9 cellular contexts compared by ENCODE assay signal in the genomic region with DNA sequence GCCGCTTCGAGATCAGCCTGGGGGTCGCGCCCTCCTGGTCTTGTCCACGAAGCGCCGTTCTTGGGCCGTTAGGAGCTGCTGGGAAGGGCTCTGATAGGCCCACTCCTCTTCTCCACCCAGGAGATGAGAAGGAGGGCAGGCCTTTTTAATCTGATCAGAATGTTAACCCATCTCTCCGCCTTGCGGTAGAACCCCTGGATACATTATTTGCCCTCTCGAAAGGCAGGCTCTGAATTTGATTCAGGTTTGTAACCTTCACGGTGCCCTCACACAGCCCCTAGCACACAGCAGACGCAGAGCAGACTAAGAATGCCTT. TPM values are rescaled to one million over a fixed set of nuclear protein-coding genes. Genes with fewer than 3 reads are reported as not detected.
DNase-seq lines count a peak whose midpoint lies in the region; ATAC-seq and TF ChIP-seq lines count a peak whose summit lies in the region.
"Had no signal": no experiment of that assay in that cellular context is flagged by ENCODE, and none has a peak within 500 bp of the region (broad histone marks: within the 10 kb centered on the region; RNA-seq: fewer than 3 reads in every experiment).

TSS of gene CCDC83 (plus strand) at position 43 of the 316 bp plus-strand sequence. CDS start 9,741 bp downstream, outside the sequence.

- H4K20me1 ChIP-seq in PC-9 (ENCODE audit: insufficient read depth) (no peaks in the 10 kb centered on the region), neural cell (ENCODE audit: insufficient read depth) (no peaks in the 10 kb centered on the region)

- no peak for ATAC-seq in HG03039 (IDR thresholded peaks at IDR 0.05; ENCODE audit: unreplicated experiment)

- no peaks in the 10 kb centered on the region for H3K36me3 Mint-ChIP-seq in CD14-positive monocyte
- peaks cover 8% of the 10 kb centered on the region for H3K36me3 Mint-ChIP-seq in endothelial cell (ENCODE audit: low read depth, unreplicated experiment)

- peaks cover 7% of the 10 kb centered on the region for H3K4me1 Mint-ChIP-seq in CD14-positive monocyte
- peaks cover 12% of the 10 kb centered on the region for H3K4me1 Mint-ChIP-seq in endothelial cell (ENCODE audit: unreplicated experiment)

- H3K27ac Mint-ChIP-seq in CD14-positive monocyte (peak within 1 kb of the TSS; percentile 77 to 93 (median 87)), endothelial cell (ENCODE audit: unreplicated experiment) (peak within 1 kb of the TSS; percentile 82)

- H3F3A ChIP-seq in PC-9 (ENCODE audit: insufficient read depth, low read depth): no peaks in the 10 kb centered on the region; the same call in 1 of the 2 replicates
- no peaks in the 10 kb centered on the region for H3F3A ChIP-seq in neural cell (ENCODE audit: insufficient read depth, low read length, poor library complexity, severe bottlenecking)

- H2AFZ ChIP-seq in PC-9 (peak within 1 kb of the TSS; percentile 99), neural cell (ENCODE audit: low read depth, low read length) (peak within 1 kb of the TSS; percentile 61)

- H3K27ac ChIP-seq in PC-9: peak within 1 kb of the TSS; percentile 48
- H3K27ac ChIP-seq in neural cell (ENCODE audit: low read length): no peak within 1 kb of the TSS

- H3K9me3 Mint-ChIP-seq in CD14-positive monocyte (peaks cover 0 to 5% (median under 1%) of the 10 kb centered on the region in 7 donors), endothelial cell (ENCODE audit: unreplicated experiment) (no peaks in the 10 kb centered on the region)

- POLR2A ChIA-PET in PC-9 (lab: Charles Lee; ENCODE audit: unreplicated experiment): no interaction called here

- peaks cover 0 to 3% (median 0%) of the 10 kb centered on the region in 3 donors for H3K27me3 Mint-ChIP-seq in CD14-positive monocyte (ENCODE audit: low read depth in 3 of 3)
- H3K27me3 Mint-ChIP-seq in endothelial cell (ENCODE audit: unreplicated experiment): peaks cover 3% of the 10 kb centered on the region

- TF ChIP-seq EP300 in neural cell (conservative IDR thresholded peaks at IDR 0.05; ENCODE audit: poor library complexity, severe bottlenecking): no peak

- intact Hi-C loops in CD14-positive monocyte (cut with micrococcal nuclease) (loop anchor here (10.0 kb wide), 4 partner anchors 120 to 440 kb away; partner anchors contain the start of gene EED (in 1 of the 2)), PC-9 (cut with micrococcal nuclease; ENCODE audit: unreplicated experiment) (loop anchor here (1.0 to 10.0 kb wide), 5 partner anchors 86 to 960 kb away; no protein-coding TSS in a partner anchor)

- H3K27me3 ChIP-seq in PC-9 (ENCODE audit: insufficient read depth, low read depth) (no peaks in the 10 kb centered on the region), neural cell (ENCODE audit: insufficient read depth, low read depth, low read length) (no peaks in the 10 kb centered on the region)

- no peak for TF ChIP-seq CTCF in CD14-positive monocyte (IDR thresholded peaks at IDR 0.05)
- no peak for TF ChIP-seq CTCF in PC-9 (conservative IDR thresholded peaks at IDR 0.05)
- no peak for TF ChIP-seq CTCF in endothelial cell (IDR thresholded peaks at IDR 0.05; ENCODE audit: unreplicated experiment)
- TF ChIP-seq CTCF in neural cell (IDR thresholded peaks at IDR 0.05; ENCODE audit: poor library complexity, severe bottlenecking): no peak

- peak within 1 kb of the TSS; percentile 91 for H3K4me2 ChIP-seq in PC-9
- peak within 1 kb of the TSS; percentile 41 for H3K4me2 ChIP-seq in neural cell (ENCODE audit: low read length)

- H3K4me1 ChIP-seq in PC-9 (replicated peaks; ENCODE audit: insufficient read depth): peaks cover 8% of the 10 kb centered on the region

- H3K9me2 ChIP-seq in PC-9 (ENCODE audit: insufficient read depth) (no peaks in the 10 kb centered on the region), neural cell (ENCODE audit: insufficient read depth, low read length) (no peaks in the 10 kb centered on the region)

- peaks cover 4% of the 10 kb centered on the region; the same call in 1 of the 2 replicates for H3K9me3 ChIP-seq in PC-9 (ENCODE audit: insufficient read depth, low read depth)
- no peaks in the 10 kb centered on the region for H3K9me3 ChIP-seq in neural cell (ENCODE audit: low read length)

- TF ChIP-seq RAD21 in neural cell (conservative IDR thresholded peaks at IDR 0.05): no peak

- no TSS peak for BruUV-seq in PC-9 (replicated peaks; lab: Mats Ljungman, UMichigan)

- H3K4me3 ChIP-seq in PC-9 (peak within 1 kb of the TSS; percentile 65), neural cell (ENCODE audit: low read length) (peak within 1 kb of the TSS; percentile 69)

- H3K79me2 ChIP-seq in PC-9 (ENCODE audit: low read depth) (no peaks in the 10 kb centered on the region), neural cell (replicated peaks; ENCODE audit: insufficient read depth, low read length) (no peaks in the 10 kb centered on the region)

- peak within 1 kb of the TSS; percentile 39 for H3K9ac ChIP-seq in neural cell (ENCODE audit: low read length)

- DNase-seq in CD14-positive monocyte (ENCODE audit: low spot score) (no peak), PC-9 (no peak), endothelial cell (ENCODE audit: low spot score) (no peak), NCI-H1092 treated with DMSO at 0.1 percent for 48 hours (lab: John Stamatoyannopoulos, UW) (no peak), NCI-H187 (lab: John Stamatoyannopoulos, UW) (no peak), NCI-H1417 treated with DMSO at 0.1 percent for 48 hours (lab: John Stamatoyannopoulos, UW) (no peak)

- CTCF ChIA-PET in PC-9 (lab: Charles Lee): interaction anchor here (0.6 kb wide), 2 partner anchors 435 to 749 kb away, joined by 3 to 9 read pairs; no protein-coding TSS in a partner anchor

- no peaks in the 10 kb centered on the region for H3K36me3 ChIP-seq in PC-9 (ENCODE audit: low read depth)
- no peaks in the 10 kb centered on the region for H3K36me3 ChIP-seq in neural cell (ENCODE audit: insufficient read depth, low read length)

- peak within 1 kb of the TSS; percentile 93 to 96 for H3K4me3 Mint-ChIP-seq in CD14-positive monocyte
- H3K4me3 Mint-ChIP-seq in endothelial cell (ENCODE audit: unreplicated experiment): peak within 1 kb of the TSS; percentile 89

TF ChIP-seq in neural cell, 6 proteins besides CTCF, POLR2A, EP300 and RAD21:
- TF ChIP-seq EZH2 (IDR thresholded peaks at IDR 0.05; ENCODE audit: borderline replicate concordance, insufficient read depth, low read length, poor library complexity, severe bottlenecking) (no peak), SMC3 (conservative IDR thresholded peaks at IDR 0.05; ENCODE audit: poor library complexity) (no peak), TAF1 (IDR thresholded peaks at IDR 0.05; ENCODE audit: low read depth) (no peak), MXI1 (conservative IDR thresholded peaks at IDR 0.05; ENCODE audit: poor library complexity, severe bottlenecking) (no peak), POLR2AphosphoS5 (IDR thresholded peaks at IDR 0.05) (no peak)
- TF ChIP-seq, protein P1, sequence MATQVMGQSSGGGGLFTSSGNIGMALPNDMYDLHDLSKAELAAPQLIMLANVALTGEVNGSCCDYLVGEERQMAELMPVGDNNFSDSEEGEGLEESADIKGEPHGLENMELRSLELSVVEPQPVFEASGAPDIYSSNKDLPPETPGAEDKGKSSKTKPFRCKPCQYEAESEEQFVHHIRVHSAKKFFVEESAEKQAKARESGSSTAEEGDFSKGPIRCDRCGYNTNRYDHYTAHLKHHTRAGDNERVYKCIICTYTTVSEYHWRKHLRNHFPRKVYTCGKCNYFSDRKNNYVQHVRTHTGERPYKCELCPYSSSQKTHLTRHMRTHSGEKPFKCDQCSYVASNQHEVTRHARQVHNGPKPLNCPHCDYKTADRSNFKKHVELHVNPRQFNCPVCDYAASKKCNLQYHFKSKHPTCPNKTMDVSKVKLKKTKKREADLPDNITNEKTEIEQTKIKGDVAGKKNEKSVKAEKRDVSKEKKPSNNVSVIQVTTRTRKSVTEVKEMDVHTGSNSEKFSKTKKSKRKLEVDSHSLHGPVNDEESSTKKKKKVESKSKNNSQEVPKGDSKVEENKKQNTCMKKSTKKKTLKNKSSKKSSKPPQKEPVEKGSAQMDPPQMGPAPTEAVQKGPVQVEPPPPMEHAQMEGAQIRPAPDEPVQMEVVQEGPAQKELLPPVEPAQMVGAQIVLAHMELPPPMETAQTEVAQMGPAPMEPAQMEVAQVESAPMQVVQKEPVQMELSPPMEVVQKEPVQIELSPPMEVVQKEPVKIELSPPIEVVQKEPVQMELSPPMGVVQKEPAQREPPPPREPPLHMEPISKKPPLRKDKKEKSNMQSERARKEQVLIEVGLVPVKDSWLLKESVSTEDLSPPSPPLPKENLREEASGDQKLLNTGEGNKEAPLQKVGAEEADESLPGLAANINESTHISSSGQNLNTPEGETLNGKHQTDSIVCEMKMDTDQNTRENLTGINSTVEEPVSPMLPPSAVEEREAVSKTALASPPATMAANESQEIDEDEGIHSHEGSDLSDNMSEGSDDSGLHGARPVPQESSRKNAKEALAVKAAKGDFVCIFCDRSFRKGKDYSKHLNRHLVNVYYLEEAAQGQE (IDR thresholded peaks at IDR 0.05; ENCODE audit: borderline replicate concordance): no peak

RNA-seq across cellular contexts. Expression of gene CCDC83, which starts in this region (rescaled TPM):
- polyA plus RNA-seq in CD14-positive monocyte (not detected), neural cell (not detected in 2 replicates)
- total RNA-seq in PC-9 (2021) (not detected in 2 replicates), endothelial cell (ENCODE audit: unreplicated experiment) (not detected)
- polyA minus RNA-seq in neural cell: not detected in 2 replicates
- total RNA-seq: activated CD8-positive, alpha-beta memory T cell treated with anti-CD3 and anti-CD28 coated beads for 36 hours had no signal
